In genomic region chr4:5956285-5957021, GRCh38 we compare ENCODE assay signal across 7 cellular contexts.
DNase-seq lines count a peak whose midpoint lies in the region; ATAC-seq and TF ChIP-seq lines count a peak whose summit lies in the region.

No MANE protein-coding gene starts in this region.

- peak; percentile 94 for DNase-seq in NCI-H345 (lab: John Stamatoyannopoulos, UW)
- DNase-seq in thyroid gland, result peak; percentile 21 to 34
- DNase-seq in occipital lobe (lab: John Stamatoyannopoulos, UW), result no peak
- no peak for DNase-seq in inferior parietal cortex (ENCODE audit: extremely low spot score)
- DNase-seq in activated CD4-positive, alpha-beta T cell treated with anti-CD3 and anti-CD28 coated beads, Interleukin-2, amount 50 U/mL, for 4 hours, result no peak

- no peak overlapping the region for H3K27ac ChIP-seq in thyroid gland

- TF ChIP-seq POLR2A in thyroid gland (IDR thresholded peaks at IDR 0.05), result no peak

- H3K36me3 ChIP-seq in thyroid gland, result no peaks in the 10 kb centered on the region

- no peaks in the 10 kb centered on the region for H3K9me3 ChIP-seq in thyroid gland

- peaks cover 3 to 12% of the 10 kb centered on the region in 2 donors for H3K4me1 ChIP-seq in thyroid gland

- TF ChIP-seq CTCF in thyroid gland (IDR thresholded peaks at IDR 0.05), result no peak

- no peaks in the 10 kb centered on the region for H3K27me3 ChIP-seq in thyroid gland

- ATAC-seq in HG02885 (IDR thresholded peaks at IDR 0.05; ENCODE audit: poor library complexity, unreplicated experiment) (peak; percentile 25), esophagus mucosa (peak; percentile 53)

- WGBS in thyroid gland, 2 donors, result 24 to 43% methylated on average over 8 to 12 of the region's 16 CpGs

- no peak overlapping the region for H3K4me3 ChIP-seq in thyroid gland (replicated peaks in 1 of 3)

- intact Hi-C loops in thyroid gland (cut with DNase I), result no loop called here

Comparison
In these comparisons a context has a peak if more than half of its experiments do, and no peak if none do; other contexts are left out.
1. DNase-seq: peak in NCI-H345 (single experiment) and thyroid gland (2 of 2); none in occipital lobe (single experiment), inferior parietal cortex (single experiment) and activated CD4-positive, alpha-beta T cell treated with anti-CD3 and anti-CD28 coated beads, Interleukin-2, amount 50 U/mL, for 4 hours (0 of 2).